Comparison of ENCODE assay signal across 9 cellular contexts in the genomic region with DNA sequence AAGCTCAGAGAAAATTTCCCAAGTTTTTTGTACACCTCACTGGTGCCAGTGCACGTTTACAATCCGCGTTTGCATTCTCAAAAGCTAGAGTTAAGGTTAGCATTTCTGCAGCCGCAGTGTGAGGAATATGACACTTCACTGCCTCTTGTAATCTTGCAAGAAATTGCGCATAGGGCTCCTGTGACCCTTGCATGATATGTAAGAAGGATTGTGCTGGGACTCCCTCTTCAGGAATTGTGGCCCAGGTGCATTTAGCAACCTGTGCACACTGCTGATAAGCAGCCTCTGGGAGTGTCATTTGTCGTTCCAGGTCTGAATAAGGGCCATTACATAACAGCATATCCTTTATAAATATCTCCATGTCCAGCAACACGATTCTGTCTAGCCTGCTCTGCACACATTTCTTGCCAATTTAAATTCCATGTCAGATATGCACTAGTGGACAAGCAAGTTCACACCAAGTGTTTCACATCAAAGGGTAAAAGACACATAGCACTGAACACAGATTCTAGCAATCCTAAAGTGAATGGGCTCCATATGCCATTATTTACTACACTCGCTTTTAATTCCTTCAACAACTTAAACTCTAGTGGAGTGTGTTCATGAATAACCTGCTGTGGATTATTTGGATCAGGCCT.
DNase-seq lines count a peak whose midpoint lies in the region; ATAC-seq and TF ChIP-seq lines count a peak whose summit lies in the region.
"Had no signal": no experiment of that assay in that cellular context is flagged by ENCODE, and none has a peak within 500 bp of the region (broad histone marks: within the 10 kb centered on the region; RNA-seq: fewer than 3 reads in every experiment).

No MANE protein-coding gene starts in this region.

- no peaks in the 10 kb centered on the region for H3K36me3 ChIP-seq in cardiac muscle cell
- H3K36me3 ChIP-seq in upper lobe of left lung: no peaks in the 10 kb centered on the region
- H3K36me3 ChIP-seq: HAP-1 had no signal

- WGBS in right cardiac atrium: 52% methylated on average over 8 of the region's 8 CpGs
- 58 to 60% methylated on average over 8 of the region's 8 CpGs for WGBS in upper lobe of left lung, 2 donors

- H3K27ac ChIP-seq in cardiac muscle cell (no peak overlapping the region), right cardiac atrium (ENCODE audit: low read length) (no peak overlapping the region), upper lobe of left lung (no peak overlapping the region)

- TF ChIP-seq EP300 in upper lobe of left lung (IDR thresholded peaks at IDR 0.05): no peak

- no peaks in the 10 kb centered on the region for H3K9me3 ChIP-seq in cardiac muscle cell (ENCODE audit: low read depth)
- no peaks in the 10 kb centered on the region for H3K9me3 ChIP-seq in right cardiac atrium (ENCODE audit: control insufficient read depth, low read length)
- H3K9me3 ChIP-seq in upper lobe of left lung: no peaks in the 10 kb centered on the region
- H3K9me3 ChIP-seq: HAP-1 had no signal

- no peak for TF ChIP-seq POLR2A in upper lobe of left lung (IDR thresholded peaks at IDR 0.05)

- peak; percentile 4 for TF ChIP-seq CTCF in cardiac muscle cell (IDR thresholded peaks at IDR 0.05; ENCODE audit: low read depth, low read length)
- peak; percentile 22 to 72 (median 40) for TF ChIP-seq CTCF in upper lobe of left lung (IDR thresholded peaks at IDR 0.05)

- DNase-seq in cardiac muscle cell (ENCODE audit: low read depth in 1 of 2, low spot score in 1 of 2): peak in 1 of 2 donors; percentile 26
- no peak for DNase-seq in right cardiac atrium
- peak; percentile 86 for DNase-seq in NCI-H460 (ENCODE audit: extremely low read depth, low read depth)
- peak in 1 of 2 donors; percentile 83 for DNase-seq in upper lobe of left lung
- DNase-seq in ureter (ENCODE audit: low spot score): no peak
- DNase-seq in superior temporal gyrus (ENCODE audit: extremely low spot score): no peak

- ATAC-seq in right cardiac atrium: no peak
- peak; percentile 54 for ATAC-seq in esophagus mucosa
- ATAC-seq in upper lobe of left lung (ENCODE audit: low FRiP score in 2 of 2): no peak
- ATAC-seq in GM18909 (IDR thresholded peaks at IDR 0.05; ENCODE audit: poor library complexity, unreplicated experiment): no peak

- no peaks in the 10 kb centered on the region for H3K4me1 ChIP-seq in cardiac muscle cell (ENCODE audit: low read depth)
- no peaks in the 10 kb centered on the region for H3K4me1 ChIP-seq in right cardiac atrium (ENCODE audit: control insufficient read depth, insufficient read depth, low read length)
- H3K4me1 ChIP-seq in upper lobe of left lung: no peaks in the 10 kb centered on the region
- H3K4me1 ChIP-seq: HAP-1 had no signal

- intact Hi-C loops in right cardiac atrium (cut with DNase I): loop anchor here in 1 of 4 donors (10.0 kb wide), 1 partner anchor 100 kb away; a partner anchor contains a TSS

- H3K4me3 ChIP-seq in cardiac muscle cell (no peak overlapping the region), right cardiac atrium (ENCODE audit: low read length) (no peak overlapping the region), upper lobe of left lung (no peak overlapping the region)
- H3K4me3 ChIP-seq: HAP-1 had no signal

- H3K27me3 ChIP-seq in cardiac muscle cell (no peaks in the 10 kb centered on the region), right cardiac atrium (ENCODE audit: control insufficient read depth, insufficient read depth) (no peaks in the 10 kb centered on the region), upper lobe of left lung (no peaks in the 10 kb centered on the region)
